ENCODE assay signal across 9 cellular contexts in genomic region chr2:71277536-71278103, GRCh38. TPM values are rescaled to one million over a fixed set of nuclear protein-coding genes. Genes with fewer than 3 reads are reported as not detected.
DNase-seq lines count a peak whose midpoint lies in the region; ATAC-seq and TF ChIP-seq lines count a peak whose summit lies in the region.
"Had no signal": no experiment of that assay in that cellular context is flagged by ENCODE, and none has a peak within 500 bp of the region (broad histone marks: within the 10 kb centered on the region; RNA-seq: fewer than 3 reads in every experiment).

No MANE protein-coding gene starts in this region.

- peak overlapping the region; percentile 79 for H3K4me3 Mint-ChIP-seq in activated T-cell treated with anti-CD3 and anti-CD28 coated beads, Interleukin-2, amount 50 U/mL, for 24 hours
- peak overlapping the region; percentile 72 to 88 (median 76) for H3K4me3 Mint-ChIP-seq in naive thymus-derived CD8-positive, alpha-beta T cell

- peak; percentile 36 for ATAC-seq in GM18502 (IDR thresholded peaks at IDR 0.05; ENCODE audit: poor library complexity, unreplicated experiment)
- ATAC-seq in naive thymus-derived CD8-positive, alpha-beta T cell, result no peak
- peak; percentile 70 for ATAC-seq in aorta (ENCODE audit: low FRiP score)

- H3K4me1 ChIP-seq in aorta (ENCODE audit: control insufficient read depth in 1 of 2, insufficient read depth in 2 of 2, low read length in 2 of 2), result peaks cover 0 to 2% of the 10 kb centered on the region in 2 donors
- H3K4me1 ChIP-seq: foreskin keratinocyte had no signal

- H3K36me3 ChIP-seq in aorta (ENCODE audit: control insufficient read depth in 1 of 2, insufficient read depth in 2 of 2, low read length in 1 of 2), result no peaks in the 10 kb centered on the region

- no peaks in the 10 kb centered on the region for H3K27me3 ChIP-seq in aorta (ENCODE audit: control insufficient read depth in 1 of 2, insufficient read depth in 2 of 2, low read length in 1 of 2)

- POLR2A ChIA-PET in AG04449 (lab: Yijun Ruan, JAX), result no interaction called here
- POLR2A ChIA-PET in naive thymus-derived CD8-positive, alpha-beta T cell (lab: Charles Lee), result interaction anchor here (1.9 kb wide), 1 partner anchor 54 kb away, joined by 11 read pairs; the partner anchor contains the start of gene ZNF638

- H3K36me3 Mint-ChIP-seq in activated T-cell treated with anti-CD3 and anti-CD28 coated beads, Interleukin-2, amount 50 U/mL, for 24 hours (ENCODE audit: low read depth), result no peaks in the 10 kb centered on the region
- peaks cover 0 to under 1% (median 0%) of the 10 kb centered on the region in 3 donors for H3K36me3 Mint-ChIP-seq in naive thymus-derived CD8-positive, alpha-beta T cell

- H3K9me3 ChIP-seq in aorta (ENCODE audit: control insufficient read depth, low read length), result no peaks in the 10 kb centered on the region

- peaks cover 88% of the 10 kb centered on the region for H3K27me3 Mint-ChIP-seq in activated T-cell treated with anti-CD3 and anti-CD28 coated beads, Interleukin-2, amount 50 U/mL, for 24 hours
- H3K27me3 Mint-ChIP-seq in naive thymus-derived CD8-positive, alpha-beta T cell, result peaks cover 48 to 90% (median 66%) of the 10 kb centered on the region in 5 donors

- TF ChIP-seq CTCF in AG04449 (IDR thresholded peaks at IDR 0.05; ENCODE audit: insufficient read depth, low read length, missing control alignments) (peak; percentile 37), fibroblast of mammary gland (conservative IDR thresholded peaks at IDR 0.05; ENCODE audit: control insufficient read depth, insufficient read depth, low read depth, low read length) (peak; percentile 9)

- intact Hi-C loops in aorta (cut with DNase I), result loop anchor here in 1 of 2 donors (2.0 kb wide), 1 partner anchor 51 kb away; the partner anchor contains the start of gene PAIP2B

- 1 to 3% methylated on average over 18 of the region's 18 CpGs for WGBS in aorta, 2 donors

- peaks cover 14% of the 10 kb centered on the region for H3K9me3 Mint-ChIP-seq in activated T-cell treated with anti-CD3 and anti-CD28 coated beads, Interleukin-2, amount 50 U/mL, for 24 hours
- peaks cover 0 to 6% (median under 1%) of the 10 kb centered on the region in 9 donors for H3K9me3 Mint-ChIP-seq in naive thymus-derived CD8-positive, alpha-beta T cell

- peaks cover 23% of the 10 kb centered on the region for H3K4me1 Mint-ChIP-seq in activated T-cell treated with anti-CD3 and anti-CD28 coated beads, Interleukin-2, amount 50 U/mL, for 24 hours (ENCODE audit: low read depth)
- H3K4me1 Mint-ChIP-seq in naive thymus-derived CD8-positive, alpha-beta T cell, result peaks cover 5 to 19% (median 16%) of the 10 kb centered on the region in 4 donors

- no peak overlapping the region for H3K27ac Mint-ChIP-seq in activated T-cell treated with anti-CD3 and anti-CD28 coated beads, Interleukin-2, amount 50 U/mL, for 24 hours
- H3K27ac Mint-ChIP-seq in naive thymus-derived CD8-positive, alpha-beta T cell, result peak overlapping the region in 2 of 10 donors; percentile 16 to 69

- no peak for DNase-seq in AG04449 (ENCODE audit: low read depth, low spot score)
- DNase-seq in NCI-H510A treated with DMSO at 0.1 percent for 48 hours (lab: John Stamatoyannopoulos, UW), result peak; percentile 55
- DNase-seq in activated T-cell treated with anti-CD3 and anti-CD28 coated beads, Interleukin-2, amount 50 U/mL, for 24 hours, result peak; percentile 40
- peak; percentile 1 for DNase-seq in fibroblast of mammary gland (ENCODE audit: low read depth)
- peak in 2 of 10 donors; percentile 17 for DNase-seq in naive thymus-derived CD8-positive, alpha-beta T cell
- DNase-seq in aorta, result peak; percentile 59 to 77
- DNase-seq in NCI-H226, result no peak

- H3K27ac ChIP-seq in aorta (ENCODE audit: low read depth in 1 of 2, low read length in 2 of 2), result no peak overlapping the region
- H3K27ac ChIP-seq: foreskin keratinocyte had no signal

- H3K4me3 ChIP-seq in AG04449 (ENCODE audit: low read depth, low read length), result peak overlapping the region; percentile 71
- H3K4me3 ChIP-seq in fibroblast of mammary gland (ENCODE audit: control insufficient read depth, low read depth, low read length), result peak overlapping the region; percentile 55
- H3K4me3 ChIP-seq in aorta (ENCODE audit: low read length in 2 of 2), result peak overlapping the region in 1 of 2 donors; percentile 64

- CTCF ChIA-PET in AG04449 (lab: Yijun Ruan, JAX), result interaction anchor here (0.8 to 3.0 kb wide), 4 partner anchors 11 to 120 kb away, joined by 3 to 14 read pairs (median 6); partner anchors contain the start of gene ZNF638

RNA-seq across cellular contexts. Expression of gene PAIP2B, which starts 50.7 kb away (rescaled TPM):
- total RNA-seq in naive thymus-derived CD8-positive, alpha-beta T cell, result 10 to 100 TPM; 12.1 to 12.2 TPM
- 1 to 10 TPM; 1.9 to 2.5 (median 2.2) TPM for polyA plus RNA-seq in naive thymus-derived CD8-positive, alpha-beta T cell
- 1 to 10 TPM; 4.9 to 5.4 TPM for total RNA-seq in aorta
- 1 to 10 TPM; 1.3 to 4.1 TPM for polyA plus RNA-seq in aorta

RNA-seq across cellular contexts. Expression of gene ZNF638, which starts 54.0 kb away (rescaled TPM):
- total RNA-seq in naive thymus-derived CD8-positive, alpha-beta T cell, result 100 to 1,000 TPM; 163 to 176 TPM
- 10 to 100 TPM; 40.7 to 52.4 (median 51.9) TPM for polyA plus RNA-seq in naive thymus-derived CD8-positive, alpha-beta T cell
- 100 to 1,000 TPM; 143 to 184 TPM for total RNA-seq in aorta
- polyA plus RNA-seq in aorta, result 100 to 1,000 TPM in 1 of 2 donors, 10 to 100 TPM in 1; 23.8 to 110 TPM

Comparison
In these comparisons a context has a peak if more than half of its experiments do, and no peak if none do; other contexts are left out.
1. DNase-seq: peak in NCI-H510A treated with DMSO at 0.1 percent for 48 hours (single experiment), activated T-cell treated with anti-CD3 and anti-CD28 coated beads, Interleukin-2, amount 50 U/mL, for 24 hours (single experiment), fibroblast of mammary gland (single experiment) and aorta (2 of 2); none in AG04449 (single experiment) and NCI-H226 (single experiment).
2. ATAC-seq: peak in GM18502 (single experiment) and aorta (single experiment); none in naive thymus-derived CD8-positive, alpha-beta T cell (0 of 2).